33 cellular contexts compared by ENCODE assay signal in genomic region chr19:57075125-57075524, GRCh38. TPM values are rescaled to one million over a fixed set of nuclear protein-coding genes. Genes with fewer than 3 reads are reported as not detected.
"Had no signal": no experiment of that assay in that cellular context is flagged by ENCODE, and none has a peak within 500 bp of the region (broad histone marks: within the 10 kb centered on the region; RNA-seq: fewer than 3 reads in every experiment).

No MANE protein-coding gene starts in this region.

- DNase-seq: activated B cell treated with CpG ODN at 0.5 μM for 24 hours; activated CD4-positive, alpha-beta memory T cell treated with anti-CD3 and anti-CD28 coated beads, Interleukin-2, amount 10 ng/mL, durations not matched to agents 7 days and 5 days; activated CD4-positive, alpha-beta T cell treated with anti-CD3 and anti-CD28 coated beads for 36 hours; activated CD4-positive, alpha-beta T cell treated with anti-CD3 and anti-CD28 coated beads, Interleukin-2, amount 10 ng/mL, durations not matched to agents 7 days and 5 days; activated CD4-positive, alpha-beta T cell treated with anti-CD3 and anti-CD28 coated beads, Interleukin-2, amount 50 U/mL, for 4 hours; activated CD4-positive, CD25-positive, alpha-beta regulatory T cell treated with anti-CD3 and anti-CD28 coated beads, Interleukin-2, amount 50 U/mL, for 72 hours; activated CD8-positive, alpha-beta memory T cell treated with anti-CD3 and anti-CD28 coated beads for 24 hours; activated effector memory CD4-positive, alpha-beta T cell treated with Interleukin-2 at 50 U/mL for 16 hours; activated gamma-delta T cell treated with Interleukin-2 at 50 U/mL for 16 hours; activated naive CD4-positive, alpha-beta T cell treated with anti-CD3 and anti-CD28 coated beads, Interleukin-2, amount 50 U/mL, for 16 hours; activated naive CD4-positive, alpha-beta T cell treated with Interleukin-2 at 50 U/mL for 16 hours; activated T-cell treated with anti-CD3 and anti-CD28 coated beads, Interleukin-2, amount 50 U/mL, for 4 hours; amniotic stem cell; brain microvascular endothelial cell; cortex of kidney; dermis blood vessel endothelial cell; effector CD4-positive, alpha-beta T cell; effector memory CD8-positive, alpha-beta T cell; erythroblast; foreskin keratinocyte; gastrocnemius medialis; heart right ventricle; T-helper 1 cell; T-helper 17 cell; T1000; WERI-Rb-1 had no signal

RNA-seq across cellular contexts. Expression of gene USP29, which starts 44.7 kb away (rescaled TPM):
- total RNA-seq: activated B cell treated with CpG ODN at 0.5 μM for 24 hours; activated CD4-positive, alpha-beta memory T cell treated with anti-CD3 and anti-CD28 coated beads, Interleukin-2, amount 10 ng/mL, durations not matched to agents 7 days and 5 days; activated CD4-positive, alpha-beta T cell treated with anti-CD3 and anti-CD28 coated beads for 36 hours; activated CD4-positive, alpha-beta T cell treated with anti-CD3 and anti-CD28 coated beads, Interleukin-2, amount 10 ng/mL, durations not matched to agents 7 days and 5 days; activated T-cell treated with anti-CD3 and anti-CD28 coated beads, Interleukin-2, amount 50 U/mL, for 4 hours; activated T-helper 17 cell treated with anti-CD3 and anti-CD28 coated beads, Interleukin-2, amount 50 U/mL, for 72 hours; astrocyte; bronchial epithelial cell; cardiac septum; chondrocyte; dermis blood vessel endothelial cell; esophagus muscularis mucosa; foreskin keratinocyte; gastrocnemius medialis; glomerular endothelial cell; heart right ventricle; T-helper 17 cell had no signal
